In the genomic region with DNA sequence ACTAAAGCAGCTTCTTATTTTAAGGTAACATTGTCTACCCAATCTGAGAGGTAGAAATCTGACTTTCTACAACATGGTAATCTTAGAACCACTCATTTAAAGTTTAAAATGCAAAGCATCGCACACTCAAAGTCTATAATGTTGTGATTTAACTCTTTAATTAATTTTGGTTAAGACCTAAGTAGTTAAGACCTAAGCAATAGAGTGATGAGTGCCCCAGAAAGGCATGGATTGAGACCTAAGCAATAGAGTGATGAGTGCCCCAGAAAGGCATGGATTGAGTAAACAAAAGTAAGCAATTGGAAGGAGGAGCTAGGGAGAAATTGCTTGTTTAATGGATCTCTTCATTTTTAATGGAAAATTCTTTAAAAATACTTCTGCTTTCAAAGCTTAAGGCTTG, we compare ENCODE assay signal across 20 cellular contexts.
DNase-seq lines count a peak whose midpoint lies in the region; ATAC-seq, FAIRE-seq and TF ChIP-seq lines count a peak whose summit lies in the region.
"Had no signal": no experiment of that assay in that cellular context is flagged by ENCODE, and none has a peak within 500 bp of the region (broad histone marks: within the 10 kb centered on the region; RNA-seq: fewer than 3 reads in every experiment).

No MANE protein-coding gene starts in this region.

- in situ Hi-C loops in brain microvascular endothelial cell (cut with HindIII; ENCODE audit: low pct_ligation_motif_present, low sequenced_read_pairs): no loop called here

- H3K27ac ChIP-seq in brain microvascular endothelial cell: no peak overlapping the region
- H3K27ac ChIP-seq in thyroid gland: peak overlapping the region; percentile 18 to 71 (median 57)
- H3K27ac ChIP-seq in kidney (ENCODE audit: low read depth in 2 of 2, low read length in 2 of 2): no peak overlapping the region
- H3K27ac ChIP-seq: left lung had no signal

- H3K27me3 ChIP-seq in brain microvascular endothelial cell (replicated peaks): no peaks in the 10 kb centered on the region
- no peaks in the 10 kb centered on the region for H3K27me3 ChIP-seq in thyroid gland
- H3K27me3 ChIP-seq: left lung had no signal

- DNase-seq in NCI-H1694 treated with DMSO at 0.1 percent for 48 hours (lab: John Stamatoyannopoulos, UW) (peak; percentile 4), NCI-H1694 (lab: John Stamatoyannopoulos, UW) (no peak), brain microvascular endothelial cell (peak; percentile 39), glutamatergic neuron (no peak), thyroid gland (no peak), kidney (no peak)
- DNase-seq in stimulated activated effector memory CD8-positive, alpha-beta T cell treated with anti-CD3 and anti-CD28 coated beads, Interleukin-12 subunit alpha, Interleukin-12 subunit beta, amount 100 ng/mL, for 72 hours (ENCODE audit: low spot score in 2 of 2): no peak
- DNase-seq in stimulated activated CD4-positive, alpha-beta T cell treated with anti-CD3 and anti-CD28 coated beads, Interleukin-1b, Interleukin-23, amount 100 ng/mL, for 48 hours: no peak
- DNase-seq: activated CD4-positive, alpha-beta T cell treated with anti-CD3 and anti-CD28 coated beads, Interleukin-2, amount 50 U/mL, for 48 hours; amygdala; endodermal cell; left lung; MV-4-11; NCI-H2171; SIG-M5; stimulated activated CD4-positive, alpha-beta T cell treated with anti-CD3 and anti-CD28 coated beads, Interleukin-2, amount 100 ng/mL, for 24 hours; stimulated activated CD8-positive, alpha-beta memory T cell treated with anti-CD3 and anti-CD28 coated beads, Interleukin-4, amount 100 ng/mL, for 48 hours had no signal

- H3K4me3 ChIP-seq in brain microvascular endothelial cell (ENCODE audit: low read depth, low read length) (no peak overlapping the region), thyroid gland (replicated peaks in 1 of 3) (no peak overlapping the region), kidney (ENCODE audit: low read length in 2 of 2) (no peak overlapping the region)
- H3K4me3 ChIP-seq: left lung had no signal

- ATAC-seq in stimulated activated effector memory CD8-positive, alpha-beta T cell treated with anti-CD3 and anti-CD28 coated beads, Interleukin-12 subunit alpha, Interleukin-12 subunit beta, amount 100 ng/mL, for 72 hours: no peak
- ATAC-seq: left lung had no signal

- 80 to 84% methylated on average over 1 of the region's 1 CpG for WGBS in thyroid gland, 2 donors

- H3K9me3 ChIP-seq in thyroid gland (no peaks in the 10 kb centered on the region), kidney (ENCODE audit: control insufficient read depth in 1 of 2, low read length in 2 of 2) (no peaks in the 10 kb centered on the region)
- H3K9me3 ChIP-seq: left lung had no signal

- no peak for TF ChIP-seq CTCF in brain microvascular endothelial cell (IDR thresholded peaks at IDR 0.05; ENCODE audit: low read depth, low read length, missing control alignments)
- TF ChIP-seq CTCF in glutamatergic neuron (IDR thresholded peaks at IDR 0.05; ENCODE audit: partially characterized antibody, unreplicated experiment): no peak
- no peak for TF ChIP-seq CTCF in thyroid gland (IDR thresholded peaks at IDR 0.05)
- TF ChIP-seq CTCF in kidney (IDR thresholded peaks at IDR 0.05; ENCODE audit: borderline replicate concordance, extremely low read depth, insufficient read depth): no peak

- peaks cover 2% of the 10 kb centered on the region for H3K9me3 Mint-ChIP-seq in glutamatergic neuron (ENCODE audit: unreplicated experiment)
- no peaks in the 10 kb centered on the region for H3K9me3 Mint-ChIP-seq in stimulated activated effector memory CD8-positive, alpha-beta T cell treated with anti-CD3 and anti-CD28 coated beads, Interleukin-12 subunit alpha, Interleukin-12 subunit beta, amount 100 ng/mL, for 72 hours
- H3K9me3 Mint-ChIP-seq: endodermal cell had no signal

- peaks cover 17% of the 10 kb centered on the region for H3K36me3 Mint-ChIP-seq in glutamatergic neuron (ENCODE audit: unreplicated experiment)
- H3K36me3 Mint-ChIP-seq in stimulated activated effector memory CD8-positive, alpha-beta T cell treated with anti-CD3 and anti-CD28 coated beads, Interleukin-12 subunit alpha, Interleukin-12 subunit beta, amount 100 ng/mL, for 72 hours: no peaks in the 10 kb centered on the region

- H3K4me1 ChIP-seq in thyroid gland: peaks cover 12 to 20% of the 10 kb centered on the region in 2 donors
- H3K4me1 ChIP-seq in kidney (ENCODE audit: control insufficient read depth in 1 of 2, insufficient read depth in 1 of 2, low read depth in 1 of 2, low read length in 2 of 2): no peaks in the 10 kb centered on the region

- H3K4me1 Mint-ChIP-seq in glutamatergic neuron (ENCODE audit: low read depth, unreplicated experiment): peaks cover 6% of the 10 kb centered on the region
- peaks cover 18% of the 10 kb centered on the region for H3K4me1 Mint-ChIP-seq in stimulated activated effector memory CD8-positive, alpha-beta T cell treated with anti-CD3 and anti-CD28 coated beads, Interleukin-12 subunit alpha, Interleukin-12 subunit beta, amount 100 ng/mL, for 72 hours
- H3K4me1 Mint-ChIP-seq: endodermal cell had no signal

- intact Hi-C loops in thyroid gland (cut with DNase I): no loop called here
- intact Hi-C loops in kidney (cut with DNase I): no loop called here

- no peaks in the 10 kb centered on the region for H3K27me3 Mint-ChIP-seq in glutamatergic neuron (ENCODE audit: unreplicated experiment)

- H3K9ac ChIP-seq in kidney (ENCODE audit: low read length in 2 of 2): no peak overlapping the region

- no peak for FAIRE-seq in kidney (lab: Jason Lieb, UNC)
- FAIRE-seq: A204.1, GM19239, urothelium cell line had no signal

- H3K36me3 ChIP-seq in brain microvascular endothelial cell (replicated peaks) (no peaks in the 10 kb centered on the region), thyroid gland (no peaks in the 10 kb centered on the region), kidney (ENCODE audit: control insufficient read depth in 1 of 2, insufficient read depth in 2 of 2, low read length in 2 of 2) (peaks cover 0 to 6% of the 10 kb centered on the region in 2 donors)

- H3K4me3 Mint-ChIP-seq in glutamatergic neuron (ENCODE audit: unreplicated experiment): no peak overlapping the region
- no peak overlapping the region for H3K4me3 Mint-ChIP-seq in stimulated activated effector memory CD8-positive, alpha-beta T cell treated with anti-CD3 and anti-CD28 coated beads, Interleukin-12 subunit alpha, Interleukin-12 subunit beta, amount 100 ng/mL, for 72 hours
- H3K4me3 Mint-ChIP-seq: endodermal cell had no signal

- no peak for TF ChIP-seq POLR2A in thyroid gland (IDR thresholded peaks at IDR 0.05)

- H3K27ac Mint-ChIP-seq in glutamatergic neuron (ENCODE audit: unreplicated experiment): peak overlapping the region; percentile 59
- no peak overlapping the region for H3K27ac Mint-ChIP-seq in stimulated activated effector memory CD8-positive, alpha-beta T cell treated with anti-CD3 and anti-CD28 coated beads, Interleukin-12 subunit alpha, Interleukin-12 subunit beta, amount 100 ng/mL, for 72 hours
- H3K27ac Mint-ChIP-seq: endodermal cell had no signal

Comparison
In these comparisons a context has a peak if more than half of its experiments do, and no peak if none do; other contexts are left out.
1. DNase-seq: peak in NCI-H1694 treated with DMSO at 0.1 percent for 48 hours (single experiment) and brain microvascular endothelial cell (single experiment); none in NCI-H1694 (single experiment), glutamatergic neuron (single experiment), thyroid gland (0 of 2), kidney (single experiment), stimulated activated effector memory CD8-positive, alpha-beta T cell treated with anti-CD3 and anti-CD28 coated beads, Interleukin-12 subunit alpha, Interleukin-12 subunit beta, amount 100 ng/mL, for 72 hours (0 of 2) and stimulated activated CD4-positive, alpha-beta T cell treated with anti-CD3 and anti-CD28 coated beads, Interleukin-1b, Interleukin-23, amount 100 ng/mL, for 48 hours (single experiment).
2. H3K27ac ChIP-seq: peak in thyroid gland (3 of 3); none in brain microvascular endothelial cell (single experiment) and kidney (0 of 2).